In genomic region chr7:51428226-51428887, GRCh38 we compare ENCODE assay signal across 11 cellular contexts.
DNase-seq lines count a peak whose midpoint lies in the region; ATAC-seq and TF ChIP-seq lines count a peak whose summit lies in the region.
"Had no signal": no experiment of that assay in that cellular context is flagged by ENCODE, and none has a peak within 500 bp of the region (broad histone marks: within the 10 kb centered on the region; RNA-seq: fewer than 3 reads in every experiment).

No MANE protein-coding gene starts in this region.

- no peaks in the 10 kb centered on the region for H3K36me3 Mint-ChIP-seq in neural progenitor cell

- DNase-seq in Daoy (ENCODE audit: low read depth): peak; percentile 21
- DNase-seq in NCI-H2029 treated with DMSO at 0.1 percent for 48 hours (lab: John Stamatoyannopoulos, UW): peak; percentile 10
- peak; percentile 11 for DNase-seq in brain microvascular endothelial cell
- peak; percentile 26 for DNase-seq in neural progenitor cell (ENCODE audit: low spot score)
- DNase-seq in stimulated activated CD4-positive, alpha-beta T cell treated with anti-CD3 and anti-CD28 coated beads, Interleukin-15, amount 100 ng/mL, for 24 hours: no peak
- DNase-seq in A673 (ENCODE audit: low spot score): no peak
- DNase-seq: activated CD8-positive, alpha-beta memory T cell treated with anti-CD3 and anti-CD28 coated beads, Interleukin-2, amount 50 U/mL, for 4 hours; H7; SJCRH30 had no signal

- BruUV-seq in A673 (replicated peaks; lab: Mats Ljungman, UMichigan): no TSS peak

- no peaks in the 10 kb centered on the region for H3K9me3 Mint-ChIP-seq in neural progenitor cell

- H3K79me2 ChIP-seq in neural progenitor cell (ENCODE audit: low read depth): no peaks in the 10 kb centered on the region

- no peaks in the 10 kb centered on the region for H4K20me1 ChIP-seq in neural progenitor cell (ENCODE audit: low read depth)

- H3K4me3 Mint-ChIP-seq in neural progenitor cell: no peak overlapping the region

- no peak for ATAC-seq in GM18868 (IDR thresholded peaks at IDR 0.05; ENCODE audit: unreplicated experiment)
- ATAC-seq: GM12878 had no signal

- in situ Hi-C loops in brain microvascular endothelial cell (cut with HindIII; ENCODE audit: low pct_ligation_motif_present, low sequenced_read_pairs): no loop called here

- no peak overlapping the region for H3K9ac ChIP-seq in neural progenitor cell

- H3K4me2 ChIP-seq in neural progenitor cell: no peak overlapping the region

- H3K4me1 Mint-ChIP-seq in neural progenitor cell: no peaks in the 10 kb centered on the region

- no peaks in the 10 kb centered on the region for H3K36me3 ChIP-seq in brain microvascular endothelial cell (replicated peaks)
- H3K36me3 ChIP-seq in neural progenitor cell: no peaks in the 10 kb centered on the region
- H3K36me3 ChIP-seq in A673 (ENCODE audit: insufficient read depth, low read length, poor library complexity, severe bottlenecking): no peaks in the 10 kb centered on the region
- H3K36me3 ChIP-seq: SJCRH30 had no signal

- H3F3A ChIP-seq in neural progenitor cell (ENCODE audit: low read depth): no peaks in the 10 kb centered on the region

- no peak overlapping the region for H3K27ac Mint-ChIP-seq in neural progenitor cell

- H3K27me3 Mint-ChIP-seq in neural progenitor cell (ENCODE audit: insufficient read depth, low read depth): peaks cover 7% of the 10 kb centered on the region

- H3K27me3 ChIP-seq in brain microvascular endothelial cell (replicated peaks): no peaks in the 10 kb centered on the region
- no peaks in the 10 kb centered on the region for H3K27me3 ChIP-seq in neural progenitor cell
- H3K27me3 ChIP-seq in A673 (replicated peaks; ENCODE audit: insufficient read depth, low read depth, low read length, poor library complexity): no peaks in the 10 kb centered on the region
- H3K27me3 ChIP-seq: SJCRH30 had no signal

- H3K4me1 ChIP-seq in neural progenitor cell: no peaks in the 10 kb centered on the region
- H3K4me1 ChIP-seq in A673 (ENCODE audit: insufficient read depth, low read length, poor library complexity, severe bottlenecking): no peaks in the 10 kb centered on the region
- H3K4me1 ChIP-seq: SJCRH30 had no signal

- TF ChIP-seq CTCF in brain microvascular endothelial cell (IDR thresholded peaks at IDR 0.05; ENCODE audit: low read depth, low read length, missing control alignments) (peak; percentile 47), neural progenitor cell (IDR thresholded peaks at IDR 0.05) (peak; percentile 67), A673 (conservative IDR thresholded peaks at IDR 0.05; ENCODE audit: low read depth, low read length) (no peak)

- intact Hi-C loops in A673 (cut with micrococcal nuclease; ENCODE audit: unreplicated experiment): loop anchor here (5.0 kb wide), 1 partner anchor 266 kb away; no protein-coding TSS in a partner anchor

- no peak overlapping the region for H2AFZ ChIP-seq in neural progenitor cell (replicated peaks)

- no peaks in the 10 kb centered on the region for H3K9me3 ChIP-seq in neural progenitor cell (ENCODE audit: low read depth)
- H3K9me3 ChIP-seq in A673 (ENCODE audit: low read depth, low read length, poor library complexity, severe bottlenecking): no peaks in the 10 kb centered on the region
- H3K9me3 ChIP-seq: SJCRH30 had no signal

- CTCF ChIA-PET in A673 (lab: Charles Lee): interaction anchor here (0.8 kb wide), 1 partner anchor 266 kb away, joined by 4 read pairs; no protein-coding TSS in a partner anchor

- H3K27ac ChIP-seq in brain microvascular endothelial cell (no peak overlapping the region), neural progenitor cell (no peak overlapping the region), A673 (ENCODE audit: low read depth, low read length, poor library complexity, severe bottlenecking) (no peak overlapping the region)
- H3K27ac ChIP-seq: SJCRH30 had no signal

- POLR2A ChIA-PET in A673 (lab: Charles Lee; ENCODE audit: low non-redundant PET): no interaction called here

- H3K4me3 ChIP-seq in brain microvascular endothelial cell (ENCODE audit: low read depth, low read length): no peak overlapping the region
- H3K4me3 ChIP-seq in neural progenitor cell: no peak overlapping the region
- no peak overlapping the region for H3K4me3 ChIP-seq in A673 (ENCODE audit: low read depth, low read length, poor library complexity, severe bottlenecking)
- H3K4me3 ChIP-seq: GM12878, SJCRH30 had no signal

Comparison
In these comparisons a context has a peak if more than half of its experiments do, and no peak if none do; other contexts are left out.
1. DNase-seq: peak in Daoy (single experiment), NCI-H2029 treated with DMSO at 0.1 percent for 48 hours (single experiment), brain microvascular endothelial cell (single experiment) and neural progenitor cell (single experiment); none in stimulated activated CD4-positive, alpha-beta T cell treated with anti-CD3 and anti-CD28 coated beads, Interleukin-15, amount 100 ng/mL, for 24 hours (single experiment) and A673 (single experiment).